8 cellular contexts compared by ENCODE assay signal in genomic region chr12:85866929-85867776, GRCh38. TPM values are rescaled to one million over a fixed set of nuclear protein-coding genes. Genes with fewer than 3 reads are reported as not detected.
A peak's percentile ranks its signal among the peaks of the same experiment; 100 is the strongest.
DNase-seq lines count a peak whose midpoint lies in the region; TF ChIP-seq lines count a peak whose summit lies in the region.

No MANE protein-coding gene starts in this region.

- DNase-seq in A172 (ENCODE audit: low spot score) (peak; percentile 47), Kasumi-1 (lab: John Stamatoyannopoulos, UW) (peak; percentile 73 to 81), RPMI8226 (peak; percentile 46), fibroblast of gingiva (ENCODE audit: low read depth) (peak; percentile 60), non-pigmented ciliary epithelial cell (ENCODE audit: low read depth) (peak; percentile 55), activated T-cell treated with anti-CD3 and anti-CD28 coated beads for 4 hours (no peak)

- POLR2A ChIA-PET in HEK293 (lab: Yijun Ruan, JAX) = no interaction called here

- H3K27ac ChIP-seq in HEK293 (ENCODE audit: extremely low read depth, low read depth, low read length) = no peak overlapping the region

- TF ChIP-seq CTCF in GM12872 (IDR thresholded peaks at IDR 0.05; ENCODE audit: insufficient read depth, low read depth, low read length) (peak; percentile 72), HEK293 (tag by site-specific recombination; IDR thresholded peaks at IDR 0.05) (peak; percentile 51; the same call in 1 of the 2 replicates)

- H3K9me3 ChIP-seq in HEK293 (ENCODE audit: control insufficient read depth, insufficient read depth, low read depth, low read length) = no peaks in the 10 kb centered on the region

- H3K4me3 ChIP-seq in HEK293 (ENCODE audit: low read depth, low read length) = no peak overlapping the region

- H3K4me1 ChIP-seq in HEK293 (ENCODE audit: control insufficient read depth, insufficient read depth, low read length) = no peaks in the 10 kb centered on the region

- H3K36me3 ChIP-seq in HEK293 (ENCODE audit: control insufficient read depth in 2 of 2, insufficient read depth in 1 of 2, low read length in 2 of 2) = no peaks in the 10 kb centered on the region

- CTCF ChIA-PET in HEK293 (lab: Yijun Ruan, JAX) = interaction anchor here (0.6 to 4.0 kb wide), 60 partner anchors 12 to 726 kb away, joined by 3 to 70 read pairs (median 4); partner anchors contain the start of gene RASSF9

TF ChIP-seq in HEK293, 187 proteins besides CTCF, POLR2A, EP300 and RAD21:
- no peak; the same call in 1 of the 2 replicates for TF ChIP-seq ZEB2 (tag by site-specific recombination; IDR thresholded peaks at IDR 0.05)
- no peak for TF ChIP-seq ZNF529 (tag by site-specific recombination; IDR thresholded peaks at IDR 0.05; ENCODE audit: insufficient replicate concordance)
- TF ChIP-seq ZNF621 (tag by site-specific recombination; IDR thresholded peaks at IDR 0.05) = no peak
- TF ChIP-seq ZFP37 (tag by site-specific recombination; IDR thresholded peaks at IDR 0.05) = no peak
- TF ChIP-seq REST (tag by site-specific recombination; IDR thresholded peaks at IDR 0.05) = no peak
- TF ChIP-seq ZNF266 (tag by site-specific recombination; IDR thresholded peaks at IDR 0.05; ENCODE audit: low read depth) = no peak
- no peak for TF ChIP-seq ZBTB17 (tag by site-specific recombination; IDR thresholded peaks at IDR 0.05)
- no peak for TF ChIP-seq ZNF747 (tag by site-specific recombination; IDR thresholded peaks at IDR 0.05)
- TF ChIP-seq ZNF654 (tag by site-specific recombination; IDR thresholded peaks at IDR 0.05; ENCODE audit: low read depth) = peak; percentile 87
- TF ChIP-seq ZNF639 (tag by site-specific recombination; IDR thresholded peaks at IDR 0.05) = no peak
- no peak for TF ChIP-seq RBAK (tag by site-specific recombination; IDR thresholded peaks at IDR 0.05)
- no peak for TF ChIP-seq OVOL3 (tag by site-specific recombination; IDR thresholded peaks at IDR 0.05)
- TF ChIP-seq ZNF660 (tag by site-specific recombination; IDR thresholded peaks at IDR 0.05) = no peak
- no peak for TF ChIP-seq ZNF701 (tag by site-specific recombination; IDR thresholded peaks at IDR 0.05)
- TF ChIP-seq ZNF335 (tag by site-specific recombination; conservative IDR thresholded peaks at IDR 0.05) = 0 out of 2 replicates have a peak, but pooled peaks have one; percentile 21
- TF ChIP-seq KLF8 (tag by site-specific recombination; IDR thresholded peaks at IDR 0.05) = no peak

RNA-seq across cellular contexts. Expression of gene NTS, which starts 6.9 kb away (rescaled TPM):
- not detected in 2 replicates for total RNA-seq in A172 (2014; rRNA removed; shearing (Covaris generic))

RNA-seq across cellular contexts. Expression of gene RASSF9, which starts 30.9 kb away (rescaled TPM):
- 0.74 and 1.4 TPM in 2 replicates for total RNA-seq in A172 (2014; rRNA removed; shearing (Covaris generic))
